Comparison of ENCODE assay signal across 2 cellular contexts in genomic region chr5:79136618-79137017, GRCh38.
TF ChIP-seq lines count a peak whose summit lies in the region.

No MANE protein-coding gene starts in this region.

TF ChIP-seq in GM23338, 12 proteins besides CTCF, POLR2A, EP300 and RAD21 (continued from another document):
- TF ChIP-seq ZNF462 (CRISPR knock-in tag; IDR thresholded peaks at IDR 0.05) (no peak), EZH2 (IDR thresholded peaks at IDR 0.05; ENCODE audit: low read depth, unreplicated experiment) (no peak), STAT1 (IDR thresholded peaks at IDR 0.05; ENCODE audit: unreplicated experiment) (no peak), JUNB (IDR thresholded peaks at IDR 0.05; ENCODE audit: unreplicated experiment) (no peak), EZH2phosphoT487 (IDR thresholded peaks at IDR 0.05; ENCODE audit: unreplicated experiment) (no peak), ETS1 (IDR thresholded peaks at IDR 0.05) (no peak)

TF ChIP-seq in H1, 55 proteins besides CTCF, POLR2A, EP300 and RAD21 (continued from another document):
- TF ChIP-seq CHD7 (IDR thresholded peaks at IDR 0.05; ENCODE audit: insufficient replicate concordance, low read length), result no peak
- no peak for TF ChIP-seq BRCA1 (IDR thresholded peaks at IDR 0.05; ENCODE audit: low read depth, low read length)
- no peak for TF ChIP-seq CTBP2 (IDR thresholded peaks at IDR 0.05; ENCODE audit: borderline replicate concordance, insufficient read depth, insufficient read length, low read length)
- no peak for TF ChIP-seq POLR2AphosphoS5 (IDR thresholded peaks at IDR 0.05; ENCODE audit: low read depth, low read length)
- TF ChIP-seq PHF8 (conservative IDR thresholded peaks at IDR 0.05; ENCODE audit: low read depth, low read length), result no peak
